Comparison of ENCODE assay signal across 15 cellular contexts in genomic region chr2:37154790-37155189, GRCh38. TPM values are rescaled to one million over a fixed set of nuclear protein-coding genes. Genes with fewer than 3 reads are reported as not detected.
A peak's percentile ranks its signal among the peaks of the same experiment; 100 is the strongest.
DNase-seq lines count a peak whose midpoint lies in the region; ATAC-seq, FAIRE-seq and TF ChIP-seq lines count a peak whose summit lies in the region.
"Had no signal": no experiment of that assay in that cellular context is flagged by ENCODE, and none has a peak within 500 bp of the region (broad histone marks: within the 10 kb centered on the region; RNA-seq: fewer than 3 reads in every experiment).

No MANE protein-coding gene starts in this region.

- no peak for DNase-seq in A549 (ENCODE audit: low read depth in 1 of 2, low spot score in 1 of 2)
- DNase-seq in CD4-positive, alpha-beta memory T cell = no peak
- DNase-seq in MV-4-11 (lab: John Stamatoyannopoulos, UW) = peak; percentile 22
- no peak for DNase-seq in activated naive CD8-positive, alpha-beta T cell treated with anti-CD3 and anti-CD28 coated beads, Interleukin-2, amount 10 ng/mL, durations not matched to agents 7 days and 5 days
- DNase-seq in UCSD-AML1 (lab: John Stamatoyannopoulos, UW; ENCODE audit: unreplicated experiment) = no peak
- no peak for DNase-seq in ureter (ENCODE audit: low spot score)
- no peak for DNase-seq in caudate nucleus (lab: John Stamatoyannopoulos, UW)
- DNase-seq in erythroblast (lab: John Stamatoyannopoulos, UW) = no peak
- DNase-seq: activated T-cell treated with anti-CD3 and anti-CD28 coated beads, Interleukin-2, amount 50 U/mL, for 48 hours; Peyer's patch; testis had no signal

- ATAC-seq in A549 = no peak
- no peak for ATAC-seq in activated naive CD8-positive, alpha-beta T cell treated with anti-CD3 and anti-CD28 coated beads, Interleukin-2, amount 10 ng/mL, durations not matched to agents 7 days and 5 days (ENCODE audit: low read depth)

- TF ChIP-seq EP300 in A549 (IDR thresholded peaks at IDR 0.05) = no peak

- peaks cover 0 to 2% (median 0%) of the 10 kb centered on the region in 8 donors for H3K9me3 Mint-ChIP-seq in CD4-positive, alpha-beta memory T cell
- peaks cover 2% of the 10 kb centered on the region for H3K9me3 Mint-ChIP-seq in activated naive CD8-positive, alpha-beta T cell treated with anti-CD3 and anti-CD28 coated beads, Interleukin-2, amount 10 ng/mL, durations not matched to agents 7 days and 5 days

- peaks cover 23 to 24% of the 10 kb centered on the region in 2 donors for H3K36me3 Mint-ChIP-seq in CD4-positive, alpha-beta memory T cell
- peaks cover 43% of the 10 kb centered on the region for H3K36me3 Mint-ChIP-seq in activated naive CD8-positive, alpha-beta T cell treated with anti-CD3 and anti-CD28 coated beads, Interleukin-2, amount 10 ng/mL, durations not matched to agents 7 days and 5 days

- TF ChIP-seq CTCF in A549 (IDR thresholded peaks at IDR 0.05) = no peak

- no peak for FAIRE-seq in A549 (lab: Jason Lieb, UNC)
- FAIRE-seq: bronchial epithelial cell had no signal

- H3K9me3 ChIP-seq in A549 = no peaks in the 10 kb centered on the region
- no peaks in the 10 kb centered on the region for H3K9me3 ChIP-seq in CD4-positive, alpha-beta memory T cell (ENCODE audit: control insufficient read depth in 1 of 2, low read length in 2 of 2)
- H3K9me3 ChIP-seq: Peyer's patch, testis had no signal

- WGBS in A549 (ENCODE audit: missing lambda C conversion rate) = 92% methylated on average over 4 of the region's 4 CpGs

- H3K27me3 ChIP-seq in CD4-positive, alpha-beta memory T cell (ENCODE audit: insufficient read depth, low read length) = no peaks in the 10 kb centered on the region
- H3K27me3 ChIP-seq: Peyer's patch, testis had no signal

- peaks cover 14% of the 10 kb centered on the region for H3K4me1 ChIP-seq in A549
- H3K4me1 ChIP-seq in CD4-positive, alpha-beta memory T cell (ENCODE audit: insufficient read depth, low read length) = peaks cover 48% of the 10 kb centered on the region

- H3K36me3 ChIP-seq in CD4-positive, alpha-beta memory T cell (ENCODE audit: insufficient read depth, low read length) = no peaks in the 10 kb centered on the region
- H3K36me3 ChIP-seq: Peyer's patch had no signal

- TF ChIP-seq RAD21 in A549 (conservative IDR thresholded peaks at IDR 0.05 in 1 of 2, IDR thresholded peaks at IDR 0.05 in 1 of 2) = no peak

- H3K27me3 Mint-ChIP-seq in CD4-positive, alpha-beta memory T cell = no peaks in the 10 kb centered on the region
- no peaks in the 10 kb centered on the region for H3K27me3 Mint-ChIP-seq in activated naive CD8-positive, alpha-beta T cell treated with anti-CD3 and anti-CD28 coated beads, Interleukin-2, amount 10 ng/mL, durations not matched to agents 7 days and 5 days

- peak overlapping the region; percentile 1 to 96 (median 93) for H3K4me3 Mint-ChIP-seq in CD4-positive, alpha-beta memory T cell
- H3K4me3 Mint-ChIP-seq in activated naive CD8-positive, alpha-beta T cell treated with anti-CD3 and anti-CD28 coated beads, Interleukin-2, amount 10 ng/mL, durations not matched to agents 7 days and 5 days = peak overlapping the region; percentile 96

- no peak overlapping the region for H3K4me3 ChIP-seq in A549
- H3K4me3 ChIP-seq in CD4-positive, alpha-beta memory T cell (ENCODE audit: low read length in 2 of 2) = no peak overlapping the region
- H3K4me3 ChIP-seq: Peyer's patch, testis had no signal

- no peak for TF ChIP-seq POLR2A in A549 (IDR thresholded peaks at IDR 0.05; ENCODE audit: low read length)
- TF ChIP-seq POLR2A in erythroblast (IDR thresholded peaks at IDR 0.05; ENCODE audit: low read length) = no peak

- H3K27ac Mint-ChIP-seq in CD4-positive, alpha-beta memory T cell = peak overlapping the region in 6 of 7 donors; percentile 70 to 95 (median 89)
- peak overlapping the region; percentile 96 for H3K27ac Mint-ChIP-seq in activated naive CD8-positive, alpha-beta T cell treated with anti-CD3 and anti-CD28 coated beads, Interleukin-2, amount 10 ng/mL, durations not matched to agents 7 days and 5 days

- peaks cover 48 to 76% (median 65%) of the 10 kb centered on the region in 4 donors for H3K4me1 Mint-ChIP-seq in CD4-positive, alpha-beta memory T cell
- peaks cover 52% of the 10 kb centered on the region for H3K4me1 Mint-ChIP-seq in activated naive CD8-positive, alpha-beta T cell treated with anti-CD3 and anti-CD28 coated beads, Interleukin-2, amount 10 ng/mL, durations not matched to agents 7 days and 5 days

- POLR2A ChIA-PET in A549 (lab: Yijun Ruan, JAX) = no interaction called here
- POLR2A ChIA-PET in CD4-positive, alpha-beta memory T cell (lab: Charles Lee; ENCODE audit: partially characterized antibody) = no interaction called here
- POLR2A ChIA-PET in activated naive CD8-positive, alpha-beta T cell treated with anti-CD3 and anti-CD28 coated beads, Interleukin-2, amount 10 ng/mL, durations not matched to agents 7 days and 5 days (lab: Charles Lee) = interaction anchor here (1.6 to 3.0 kb wide), 2 partner anchors 21 to 70 kb away, joined by 5 to 27 read pairs; partner anchors contain the start of genes GPATCH11 and HEATR5B

- H3K4me2 ChIP-seq in A549 = peak overlapping the region; percentile 68

- H3K27ac ChIP-seq in A549 (no peak overlapping the region), caudate nucleus (ENCODE audit: low read depth, low read length) (no peak overlapping the region)
- H3K27ac ChIP-seq in CD4-positive, alpha-beta memory T cell (ENCODE audit: low read depth, low read length) = no peak overlapping the region
- H3K27ac ChIP-seq: KMS-11, testis had no signal

- CTCF ChIA-PET in A549 (lab: Yijun Ruan, JAX) = interaction anchor here (0.9 to 1.9 kb wide), 3 partner anchors 9 to 13 kb away, joined by 3 to 5 read pairs (median 3); no protein-coding TSS in a partner anchor
- CTCF ChIA-PET in CD4-positive, alpha-beta memory T cell (lab: Charles Lee; ENCODE audit: partially characterized antibody) = interaction anchor here (3.9 kb wide), 1 partner anchor 14 kb away, joined by 25 read pairs; no protein-coding TSS in a partner anchor

- intact Hi-C loops in CD4-positive, alpha-beta memory T cell (cut with micrococcal nuclease) = loop anchor here (5.0 kb wide), 1 partner anchor 187 kb away; the partner anchor contains the start of gene STRN

TF ChIP-seq in A549, 52 proteins besides CTCF, POLR2A, EP300 and RAD21:
- no peak for TF ChIP-seq MAFK (IDR thresholded peaks at IDR 0.05; ENCODE audit: partially characterized antibody)

RNA-seq across cellular contexts. Expression of gene EIF2AK2, which starts 2.0 kb away (rescaled TPM):
- polyA plus RNA-seq in A549 (2011; rRNA removed) = 34.6 and 47.2 TPM in 2 replicates
- 8.7 and 10.3 TPM in 2 replicates for polyA plus RNA-seq in A549 (2012; cell fraction: cytosol; rRNA removed)
- polyA plus RNA-seq in A549 (2012; cell fraction: nucleus; rRNA removed) = 4.8 and 8.6 TPM in 2 replicates
- 27.1 to 30.1 TPM (median 29.8 TPM) in 3 replicates for polyA plus RNA-seq in A549 (2017; fragmentation: RNase III; extraction: RNeasy Plus Mini Kit Qiagen cat#74134 plus additional on column Dnase treatment)
- polyA minus RNA-seq in A549 (2011; rRNA and poly(A)+ RNA removed) = 16.5 and 22.6 TPM in 2 replicates
- 10 to 100 TPM; 28.8 to 31.6 TPM for total RNA-seq in CD4-positive, alpha-beta memory T cell
- polyA plus RNA-seq in CD4-positive, alpha-beta memory T cell = 10 to 100 TPM; 14.6 to 44.1 TPM
- total RNA-seq in activated naive CD8-positive, alpha-beta T cell treated with anti-CD3 and anti-CD28 coated beads, Interleukin-2, amount 10 ng/mL, durations not matched to agents 7 days and 5 days = 100 to 1,000 TPM; 101 to 121 TPM
- total RNA-seq in ureter = 47.7 TPM

RNA-seq across cellular contexts. Expression of gene SULT6B1, which starts 33.7 kb away (rescaled TPM):
- polyA plus RNA-seq in A549 (2011; rRNA removed) (not detected in 2 replicates), A549 (2017; fragmentation: RNase III; extraction: RNeasy Plus Mini Kit Qiagen cat#74134 plus additional on column Dnase treatment) (not detected in 3 replicates)
- polyA plus RNA-seq in A549 (2012; cell fraction: cytosol; rRNA removed) = not detected in 2 replicates
- polyA plus RNA-seq in A549 (2012; cell fraction: nucleus; rRNA removed) = not detected in 2 replicates
- not detected in 2 replicates for polyA minus RNA-seq in A549 (2011; rRNA and poly(A)+ RNA removed)
- not detected for total RNA-seq in CD4-positive, alpha-beta memory T cell
- polyA plus RNA-seq in CD4-positive, alpha-beta memory T cell = not detected
- total RNA-seq in activated naive CD8-positive, alpha-beta T cell treated with anti-CD3 and anti-CD28 coated beads, Interleukin-2, amount 10 ng/mL, durations not matched to agents 7 days and 5 days = not detected
- total RNA-seq in ureter = not detected
- total RNA-seq: bronchial epithelial cell, glomerular endothelial cell, Peyer's patch had no signal
- polyA plus RNA-seq: neural cell had no signal

RNA-seq across cellular contexts. Expression of gene CEBPZOS, which starts 41.5 kb away (rescaled TPM):
- polyA plus RNA-seq in A549 (2011; rRNA removed) (78.1 and 87.4 TPM in 2 replicates), A549 (2017; fragmentation: RNase III; extraction: RNeasy Plus Mini Kit Qiagen cat#74134 plus additional on column Dnase treatment) (55.9 to 69.2 TPM (median 61.3 TPM) in 3 replicates)
- 32.8 and 33.3 TPM in 2 replicates for polyA plus RNA-seq in A549 (2012; cell fraction: cytosol; rRNA removed)
- 8.1 and 18.3 TPM in 2 replicates for polyA plus RNA-seq in A549 (2012; cell fraction: nucleus; rRNA removed)
- 22.6 and 22.7 TPM in 2 replicates for polyA minus RNA-seq in A549 (2011; rRNA and poly(A)+ RNA removed)
- 10 to 100 TPM; 39.6 to 41.0 TPM for total RNA-seq in CD4-positive, alpha-beta memory T cell
- 10 to 100 TPM; 41.3 to 44.8 TPM for polyA plus RNA-seq in CD4-positive, alpha-beta memory T cell
- 10 to 100 TPM; 38.1 to 41.8 TPM for total RNA-seq in activated naive CD8-positive, alpha-beta T cell treated with anti-CD3 and anti-CD28 coated beads, Interleukin-2, amount 10 ng/mL, durations not matched to agents 7 days and 5 days
- total RNA-seq in ureter = 58.6 TPM
